Comparison of ENCODE assay signal across 26 cellular contexts in the genomic region with DNA sequence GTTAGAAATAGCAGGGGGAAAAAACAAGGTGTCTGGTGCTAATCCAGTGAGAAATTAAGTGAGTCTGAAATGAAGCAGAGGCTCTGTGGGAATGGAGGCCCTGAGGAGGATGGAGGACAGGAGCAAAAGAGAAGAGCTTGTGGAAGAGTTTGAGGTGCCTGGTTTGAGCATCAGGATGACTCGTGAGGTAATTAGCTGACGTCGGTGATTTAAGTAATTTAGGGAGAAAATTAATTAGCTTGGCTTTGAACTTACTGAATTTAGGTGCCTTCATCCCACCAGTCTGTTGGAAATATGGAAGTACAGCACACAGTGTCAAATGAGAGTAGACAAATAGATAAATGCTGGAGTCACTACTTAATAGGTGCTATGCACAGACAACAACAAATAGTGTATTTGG.
"Had no signal": no experiment of that assay in that cellular context is flagged by ENCODE, and none has a peak within 500 bp of the region (broad histone marks: within the 10 kb centered on the region; RNA-seq: fewer than 3 reads in every experiment).

No MANE protein-coding gene starts in this region.

- DNase-seq: Kasumi-1; MM.1S; MV-4-11; NCI-H1092; NCI-H1105 treated with DMSO at 0.1 percent for 48 hours; NCI-H1417 treated with DMSO at 0.1 percent for 48 hours; NCI-H146; NCI-H1694 treated with DMSO at 0.1 percent for 48 hours; NCI-H1930; NCI-H2081; NCI-H2107; NCI-H2227 treated with DMSO at 0.1 percent for 48 hours; NCI-H524; NCI-H526 treated with DMSO at 0.1 percent for 48 hours; NCI-H774; NK-92 treated with Interleukin-12 subunit alpha and Interleukin-12 subunit beta, amount 100 ng/mL, for 24 hours; OCI-M1; PC-9; Peyer's patch; SHP77 treated with DMSO at 0.1 percent for 48 hours had no signal

- H2AFZ ChIP-seq: PC-9 had no signal

- H3K4me1 Mint-ChIP-seq: IgD-negative memory B cell had no signal

- H3K4me3 Mint-ChIP-seq: IgD-negative memory B cell had no signal

- H3K4me2 ChIP-seq: KMS-11, PC-9 had no signal

- H3K36me3 Mint-ChIP-seq: IgD-negative memory B cell had no signal

- H3K9ac ChIP-seq: KMS-11 had no signal

- H3K4me3 ChIP-seq: K562, PC-9, Peyer's patch, SJSA1, SK-N-MC had no signal

- H3K27me3 ChIP-seq: Peyer's patch, SJSA1 had no signal

- H3K4me1 ChIP-seq: Peyer's patch, SJSA1 had no signal

- ATAC-seq: K562, Right ventricle myocardium inferior had no signal

- H3K27me3 Mint-ChIP-seq: IgD-negative memory B cell had no signal

- H3K36me3 ChIP-seq: Peyer's patch, SJSA1 had no signal

- H3K27ac ChIP-seq: KMS-11, PC-9, Peyer's patch, SJSA1, SK-N-MC had no signal

- FAIRE-seq: K562 had no signal

- H3K9me3 ChIP-seq: Peyer's patch, SJSA1 had no signal
